13 cellular contexts compared by ENCODE assay signal in genomic region chr16:8946544-8946943, GRCh38. TPM values are rescaled to one million over a fixed set of nuclear protein-coding genes. Genes with fewer than 3 reads are reported as not detected.
DNase-seq lines count a peak whose midpoint lies in the region; ATAC-seq, FAIRE-seq and TF ChIP-seq lines count a peak whose summit lies in the region.
"Had no signal": no experiment of that assay in that cellular context is flagged by ENCODE, and none has a peak within 500 bp of the region (broad histone marks: within the 10 kb centered on the region; RNA-seq: fewer than 3 reads in every experiment).

No MANE protein-coding gene starts in this region.

- ATAC-seq in HG02884 (IDR thresholded peaks at IDR 0.05; ENCODE audit: unreplicated experiment) (peak; percentile 37), pancreas (peak in 3 of 4 donors; percentile 62 to 70 (median 64)), HG03520 (IDR thresholded peaks at IDR 0.05; ENCODE audit: unreplicated experiment) (no peak), GM21526 (IDR thresholded peaks at IDR 0.05; ENCODE audit: low FRiP score, unreplicated experiment) (no peak)
- ATAC-seq: activated CD4-positive, CD25-positive, alpha-beta regulatory T cell treated with anti-CD3 and anti-CD28 coated beads, Interleukin-2, amount 50 U/mL, for 24 hours had no signal

- peak overlapping the region; percentile 23; the same call in 1 of the 2 replicates for H3K9ac ChIP-seq in SU-DHL-6 (ENCODE audit: low read length)

- H3K4me2 ChIP-seq in SU-DHL-6 (ENCODE audit: low read depth, low read length, poor library complexity, severe bottlenecking) = peak overlapping the region; percentile 97

- peaks cover 55% of the 10 kb centered on the region for H3F3A ChIP-seq in SU-DHL-6 (ENCODE audit: insufficient read depth)

- FAIRE-seq in pancreas (lab: Jason Lieb, UNC) = no peak

- H3K27ac ChIP-seq in SU-DHL-6 (ENCODE audit: low read depth, low read length) (peak overlapping the region; percentile 92), pancreas (no peak overlapping the region), tibial artery (no peak overlapping the region)

- WGBS in pancreas, 2 donors = 27 to 29% methylated on average over 6 of the region's 6 CpGs

- H3K9me3 ChIP-seq in SU-DHL-6 (ENCODE audit: insufficient read depth, low read length) = no peaks in the 10 kb centered on the region
- H3K9me3 ChIP-seq in pancreas = no peaks in the 10 kb centered on the region
- no peaks in the 10 kb centered on the region for H3K9me3 ChIP-seq in tibial artery

- H3K9me2 ChIP-seq in SU-DHL-6 (replicated peaks; ENCODE audit: insufficient read depth, low read length) = no peaks in the 10 kb centered on the region

- H3K4me1 ChIP-seq in pancreas (peaks cover 17 to 50% (median 30%) of the 10 kb centered on the region in 3 donors), tibial artery (peaks cover 0 to 88% (median 47%) of the 10 kb centered on the region in 4 donors)

- DNase-seq in NCI-H748 (lab: John Stamatoyannopoulos, UW; ENCODE audit: unreplicated experiment) (peak; percentile 20), NCI-H748 treated with DMSO at 0.1 percent for 48 hours (lab: John Stamatoyannopoulos, UW) (no peak), pancreas (no peak), tibial artery (no peak)
- DNase-seq: activated T-cell treated with anti-CD3 and anti-CD28 coated beads for 4 hours; amniotic stem cell; NK-92 treated with Interleukin-12 subunit alpha and Interleukin-12 subunit beta, amount 100 ng/mL, for 24 hours; stimulated activated CD4-positive, alpha-beta T cell treated with anti-CD3 and anti-CD28 coated beads, Interleukin-2, amount 100 ng/mL, for 24 hours had no signal

- H3K36me3 ChIP-seq in SU-DHL-6 (ENCODE audit: low read length) (no peaks in the 10 kb centered on the region), pancreas (no peaks in the 10 kb centered on the region), tibial artery (no peaks in the 10 kb centered on the region)

- H3K79me2 ChIP-seq in SU-DHL-6 (ENCODE audit: insufficient read depth, low read length) = peaks cover 99% of the 10 kb centered on the region

- TF ChIP-seq CTCF in SU-DHL-6 (IDR thresholded peaks at IDR 0.05; ENCODE audit: insufficient read depth, low read length, poor library complexity, severe bottlenecking) (peak; percentile 25), pancreas (IDR thresholded peaks at IDR 0.05) (no peak), tibial artery (IDR thresholded peaks at IDR 0.05) (no peak)

- no peak overlapping the region for H2AFZ ChIP-seq in SU-DHL-6 (ENCODE audit: low read depth, low read length, severe bottlenecking)

- peaks cover 30% of the 10 kb centered on the region for H4K20me1 ChIP-seq in SU-DHL-6 (ENCODE audit: low read depth, low read length)

- intact Hi-C loops in pancreas (cut with DNase I) = no loop called here
- intact Hi-C loops in tibial artery (cut with DNase I; ENCODE audit: low total_unique reads) = no loop called here

- peak overlapping the region; percentile 39 for H3K4me3 ChIP-seq in SU-DHL-6 (ENCODE audit: insufficient read depth, low read length, poor library complexity, severe bottlenecking)
- H3K4me3 ChIP-seq in pancreas = no peak overlapping the region
- H3K4me3 ChIP-seq in tibial artery = no peak overlapping the region

- H3K27me3 ChIP-seq in SU-DHL-6 (ENCODE audit: low read length) (no peaks in the 10 kb centered on the region), pancreas (no peaks in the 10 kb centered on the region), tibial artery (no peaks in the 10 kb centered on the region)

RNA-seq across cellular contexts. Expression of gene USP7, which starts 17.2 kb away (rescaled TPM):
- 10 to 100 TPM; 37.1 to 56.5 (median 40.6) TPM for total RNA-seq in pancreas
- polyA plus RNA-seq in pancreas = 10 to 100 TPM; 13.0 to 30.2 TPM

Comparison
In these comparisons a context has a peak if more than half of its experiments do, and no peak if none do; other contexts are left out.
1. ATAC-seq: peak in HG02884 (single experiment) and pancreas (3 of 4); none in HG03520 (single experiment) and GM21526 (single experiment).